ENCODE assay signal across 22 cellular contexts in genomic region chr6:113598786-113599185, GRCh38.
"Had no signal": no experiment of that assay in that cellular context is flagged by ENCODE, and none has a peak within 500 bp of the region (broad histone marks: within the 10 kb centered on the region; RNA-seq: fewer than 3 reads in every experiment).

No MANE protein-coding gene starts in this region.

- H3K4me3 ChIP-seq: body of pancreas, SK-N-MC had no signal

- H3K27ac Mint-ChIP-seq: activated CD4-positive, alpha-beta memory T cell treated with anti-CD3 and anti-CD28 coated beads for 36 hours; activated CD4-positive, alpha-beta T cell treated with anti-CD3 and anti-CD28 coated beads, Interleukin-2, amount 10 ng/mL, durations not matched to agents 7 days and 5 days; activated naive CD4-positive, alpha-beta T cell treated with anti-CD3 and anti-CD28 coated beads, Interleukin-2, amount 10 ng/mL, durations not matched to agents 7 days and 5 days; activated naive CD8-positive, alpha-beta T cell treated with anti-CD3 and anti-CD28 coated beads for 36 hours; activated T-helper 2 cell treated with anti-CD3 and anti-CD28 coated beads, Interferon-gamma antibody, Interleukin-2, Interleukin-4, amounts not matched to agents 10 μg/mL and 5 μg/mL and 100 μg/mL, durations not matched to agents 14 hours and 24 hours and 36 hours; T-cell had no signal

- H3K4me2 ChIP-seq: KMS-11 had no signal

- DNase-seq: activated CD4-positive, alpha-beta memory T cell treated with anti-CD3 and anti-CD28 coated beads for 36 hours; activated CD4-positive, alpha-beta T cell treated with anti-CD3 and anti-CD28 coated beads, Interleukin-2, amount 10 ng/mL, durations not matched to agents 7 days and 5 days; activated CD4-positive, CD25-positive, alpha-beta regulatory T cell; activated gamma-delta T cell treated with Interleukin-2 at 50 U/mL for 16 hours; activated naive CD4-positive, alpha-beta T cell treated with anti-CD3 and anti-CD28 coated beads, Interleukin-2, amount 10 ng/mL, durations not matched to agents 7 days and 5 days; activated naive CD8-positive, alpha-beta T cell treated with anti-CD3 and anti-CD28 coated beads for 36 hours; activated T-cell treated with anti-CD3 and anti-CD28 coated beads for 4 hours; activated T-cell treated with anti-CD3 and anti-CD28 coated beads, Interleukin-2, amount 50 U/mL, for 48 hours; aorta; body of pancreas; NCI-H1092; NCI-H1694; NK-92 treated with Interleukin-12 subunit alpha and Interleukin-12 subunit beta, amount 100 ng/mL, for 24 hours; RPMI8226; T-cell; T-helper 2 cell had no signal

- H3K36me3 Mint-ChIP-seq: activated CD4-positive, alpha-beta memory T cell treated with anti-CD3 and anti-CD28 coated beads for 36 hours; activated naive CD4-positive, alpha-beta T cell treated with anti-CD3 and anti-CD28 coated beads, Interleukin-2, amount 10 ng/mL, durations not matched to agents 7 days and 5 days; activated naive CD8-positive, alpha-beta T cell treated with anti-CD3 and anti-CD28 coated beads for 36 hours; T-cell had no signal

- H3K4me3 Mint-ChIP-seq: activated CD4-positive, alpha-beta memory T cell treated with anti-CD3 and anti-CD28 coated beads for 36 hours; activated CD4-positive, alpha-beta T cell treated with anti-CD3 and anti-CD28 coated beads, Interleukin-2, amount 10 ng/mL, durations not matched to agents 7 days and 5 days; activated naive CD4-positive, alpha-beta T cell treated with anti-CD3 and anti-CD28 coated beads, Interleukin-2, amount 10 ng/mL, durations not matched to agents 7 days and 5 days; activated naive CD8-positive, alpha-beta T cell treated with anti-CD3 and anti-CD28 coated beads for 36 hours; central memory CD8-positive, alpha-beta T cell; T-cell had no signal

- H3K9ac ChIP-seq: KMS-11 had no signal

- H3K4me1 Mint-ChIP-seq: activated CD4-positive, alpha-beta T cell treated with anti-CD3 and anti-CD28 coated beads, Interleukin-2, amount 10 ng/mL, durations not matched to agents 7 days and 5 days; activated naive CD4-positive, alpha-beta T cell treated with anti-CD3 and anti-CD28 coated beads, Interleukin-2, amount 10 ng/mL, durations not matched to agents 7 days and 5 days; activated naive CD8-positive, alpha-beta T cell treated with anti-CD3 and anti-CD28 coated beads for 36 hours; central memory CD8-positive, alpha-beta T cell; T-cell had no signal

- H3K9me3 ChIP-seq: body of pancreas had no signal

- H3K27ac ChIP-seq: body of pancreas, KMS-11, SK-N-MC, VCaP had no signal

- ATAC-seq: body of pancreas, Right ventricle myocardium inferior, T-cell had no signal

- H3K27me3 ChIP-seq: body of pancreas had no signal

- H3K9me3 Mint-ChIP-seq: activated CD4-positive, alpha-beta T cell treated with anti-CD3 and anti-CD28 coated beads, Interleukin-2, amount 10 ng/mL, durations not matched to agents 7 days and 5 days; activated naive CD4-positive, alpha-beta T cell treated with anti-CD3 and anti-CD28 coated beads, Interleukin-2, amount 10 ng/mL, durations not matched to agents 7 days and 5 days; activated T-helper 2 cell treated with anti-CD3 and anti-CD28 coated beads, Interferon-gamma antibody, Interleukin-2, Interleukin-4, amounts not matched to agents 10 μg/mL and 5 μg/mL and 100 μg/mL, durations not matched to agents 14 hours and 24 hours and 36 hours; central memory CD8-positive, alpha-beta T cell; T-cell had no signal

- H3K27me3 Mint-ChIP-seq: activated CD4-positive, alpha-beta memory T cell treated with anti-CD3 and anti-CD28 coated beads for 36 hours; activated naive CD4-positive, alpha-beta T cell treated with anti-CD3 and anti-CD28 coated beads, Interleukin-2, amount 10 ng/mL, durations not matched to agents 7 days and 5 days; central memory CD8-positive, alpha-beta T cell; T-cell had no signal
